Comparison of ENCODE assay signal across 9 cellular contexts in the genomic region with DNA sequence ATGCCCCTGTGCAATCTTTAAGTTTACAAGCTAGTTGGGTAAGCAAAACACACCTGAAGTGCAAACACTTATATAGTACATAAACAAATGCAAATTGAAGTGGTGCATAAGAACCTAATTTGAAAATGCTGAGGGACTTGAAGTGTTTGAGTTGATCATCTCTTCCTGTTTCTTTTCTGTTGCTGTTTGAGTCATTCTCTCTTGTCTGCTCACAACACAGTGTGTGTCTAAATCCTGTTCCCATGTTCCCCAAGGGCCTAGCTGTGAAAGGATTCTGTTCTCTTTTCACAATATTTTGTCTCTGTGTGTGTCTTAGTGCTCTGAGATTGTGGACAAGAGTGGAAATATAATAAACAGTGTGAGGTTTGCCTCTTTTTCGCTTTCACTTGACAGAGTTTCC. TPM values are rescaled to one million over a fixed set of nuclear protein-coding genes. Genes with fewer than 3 reads are reported as not detected.
DNase-seq lines count a peak whose midpoint lies in the region; ATAC-seq and TF ChIP-seq lines count a peak whose summit lies in the region.
"Had no signal": no experiment of that assay in that cellular context is flagged by ENCODE, and none has a peak within 500 bp of the region (broad histone marks: within the 10 kb centered on the region; RNA-seq: fewer than 3 reads in every experiment).

No MANE protein-coding gene starts in this region.

- H3K18ac ChIP-seq in trophoblast cell (ENCODE audit: low read length): no peak overlapping the region

- no peaks in the 10 kb centered on the region for H3K27me3 ChIP-seq in trophoblast cell (ENCODE audit: insufficient read depth, low read length)

- H2BK5ac ChIP-seq in trophoblast cell (ENCODE audit: low read depth, low read length, poor library complexity): no peak overlapping the region

- H2BK120ac ChIP-seq in trophoblast cell (ENCODE audit: insufficient read depth, low read length, poor library complexity): no peak overlapping the region

- H3K27ac ChIP-seq in trophoblast cell (ENCODE audit: low read depth, low read length): no peak overlapping the region

- H3K4me3 ChIP-seq in choroid plexus epithelial cell (ENCODE audit: low read depth, low read length) (no peak overlapping the region), trophoblast cell (ENCODE audit: low read depth, low read length) (no peak overlapping the region)

- peaks cover 37% of the 10 kb centered on the region for H3K36me3 Mint-ChIP-seq in activated T-helper 1 cell treated with anti-CD3 and anti-CD28 coated beads, Interleukin-12 subunit alpha, Interleukin-12 subunit beta, Interleukin-2, Interleukin-4 antibody, amounts not matched to agents 30 ng/mL and 10 ng/mL and 1 ng/mL, durations not matched to agents 14 hours and 24 hours and 36 hours (ENCODE audit: low read depth)

- H4K91ac ChIP-seq in trophoblast cell (ENCODE audit: low read depth, low read length): no peak overlapping the region

- no peak overlapping the region for H3K27ac Mint-ChIP-seq in activated T-helper 1 cell treated with anti-CD3 and anti-CD28 coated beads, Interleukin-12 subunit alpha, Interleukin-12 subunit beta, Interleukin-2, Interleukin-4 antibody, amounts not matched to agents 30 ng/mL and 10 ng/mL and 1 ng/mL, durations not matched to agents 14 hours and 24 hours and 36 hours

- DNase-seq in DMS53 (lab: John Stamatoyannopoulos, UW): peak; percentile 70
- peak; percentile 33 for DNase-seq in choroid plexus epithelial cell (ENCODE audit: low read depth)
- DNase-seq in trophoblast cell: no peak
- DNase-seq in cerebellar cortex (ENCODE audit: low spot score): no peak
- no peak for DNase-seq in activated T-helper 1 cell treated with anti-CD3 and anti-CD28 coated beads, Interleukin-12 subunit alpha, Interleukin-12 subunit beta, Interleukin-2, Interleukin-4 antibody, amounts not matched to agents 30 ng/mL and 10 ng/mL and 1 ng/mL, durations not matched to agents 14 hours and 24 hours and 36 hours (ENCODE audit: low spot score)
- no peak for DNase-seq in central memory CD4-positive, alpha-beta T cell

- H3K9ac ChIP-seq in trophoblast cell (ENCODE audit: low read length): no peak overlapping the region

- peaks cover 2% of the 10 kb centered on the region for H3K79me1 ChIP-seq in trophoblast cell (ENCODE audit: low read length)

- H3K9me3 ChIP-seq in trophoblast cell (ENCODE audit: insufficient read depth, low read depth, low read length): no peaks in the 10 kb centered on the region

- H3K36me3 ChIP-seq in trophoblast cell (ENCODE audit: control insufficient read depth in 1 of 2, insufficient read depth in 2 of 2, low read length in 2 of 2): peaks cover 0 to 3% of the 10 kb centered on the region in 2 experiments

- H3K27me3 Mint-ChIP-seq in activated T-helper 1 cell treated with anti-CD3 and anti-CD28 coated beads, Interleukin-12 subunit alpha, Interleukin-12 subunit beta, Interleukin-2, Interleukin-4 antibody, amounts not matched to agents 30 ng/mL and 10 ng/mL and 1 ng/mL, durations not matched to agents 14 hours and 24 hours and 36 hours (ENCODE audit: insufficient read depth): no peaks in the 10 kb centered on the region

- no peaks in the 10 kb centered on the region for H3K79me2 ChIP-seq in trophoblast cell (ENCODE audit: control insufficient read depth, insufficient read depth, low read length, poor library complexity)

- no peak overlapping the region for H2AK5ac ChIP-seq in trophoblast cell (ENCODE audit: low read length)

- H3K4me1 ChIP-seq in trophoblast cell (ENCODE audit: control insufficient read depth in 1 of 2, insufficient read depth in 2 of 2, low read length in 2 of 2): no peaks in the 10 kb centered on the region

- H2AFZ ChIP-seq in trophoblast cell (ENCODE audit: insufficient read depth, low read length, poor library complexity): no peak overlapping the region

- H3K4ac ChIP-seq in trophoblast cell (ENCODE audit: low read depth, low read length): no peak overlapping the region

- no peak overlapping the region for H2BK12ac ChIP-seq in trophoblast cell (ENCODE audit: low read length)

- H3K23ac ChIP-seq in trophoblast cell (ENCODE audit: low read length): no peak overlapping the region

- no peak for TF ChIP-seq CTCF in choroid plexus epithelial cell (conservative IDR thresholded peaks at IDR 0.05; ENCODE audit: low read depth, low read length)

- no CpG with 5 or more reads among the region's 1 CpG for WGBS in trophoblast cell (ENCODE audit: extremely low coverage, insufficient coverage, insufficient read length)

- no peak overlapping the region for H4K12ac ChIP-seq in trophoblast cell (ENCODE audit: low read depth, low read length)

- H3K4me2 ChIP-seq in trophoblast cell (ENCODE audit: low read length): no peak overlapping the region

- peak; percentile 58 for ATAC-seq in GM19438 (IDR thresholded peaks at IDR 0.05; ENCODE audit: low read depth, unreplicated experiment)
- ATAC-seq in HG03159 (IDR thresholded peaks at IDR 0.05; ENCODE audit: unreplicated experiment): peak; percentile 59

- no peak overlapping the region for H4K8ac ChIP-seq in trophoblast cell (ENCODE audit: low read depth, low read length)

- peaks cover 22% of the 10 kb centered on the region for H3K4me1 Mint-ChIP-seq in activated T-helper 1 cell treated with anti-CD3 and anti-CD28 coated beads, Interleukin-12 subunit alpha, Interleukin-12 subunit beta, Interleukin-2, Interleukin-4 antibody, amounts not matched to agents 30 ng/mL and 10 ng/mL and 1 ng/mL, durations not matched to agents 14 hours and 24 hours and 36 hours (ENCODE audit: low read depth)

- no peaks in the 10 kb centered on the region for H3K9me3 Mint-ChIP-seq in activated T-helper 1 cell treated with anti-CD3 and anti-CD28 coated beads, Interleukin-12 subunit alpha, Interleukin-12 subunit beta, Interleukin-2, Interleukin-4 antibody, amounts not matched to agents 30 ng/mL and 10 ng/mL and 1 ng/mL, durations not matched to agents 14 hours and 24 hours and 36 hours

- intact Hi-C loops in activated T-helper 1 cell treated with anti-CD3 and anti-CD28 coated beads, Interleukin-12 subunit alpha, Interleukin-12 subunit beta, Interleukin-2, Interleukin-4 antibody, amounts not matched to agents 30 ng/mL and 10 ng/mL and 1 ng/mL, durations not matched to agents 14 hours and 24 hours and 36 hours (cut with micrococcal nuclease): loop anchor here (1.0 to 10.0 kb wide), 7 partner anchors 19 to 1425 kb away; a partner anchor contains a TSS

- H3K4me3 Mint-ChIP-seq in activated T-helper 1 cell treated with anti-CD3 and anti-CD28 coated beads, Interleukin-12 subunit alpha, Interleukin-12 subunit beta, Interleukin-2, Interleukin-4 antibody, amounts not matched to agents 30 ng/mL and 10 ng/mL and 1 ng/mL, durations not matched to agents 14 hours and 24 hours and 36 hours: no peak overlapping the region

- no peak overlapping the region for H3K14ac ChIP-seq in trophoblast cell (ENCODE audit: low read length)

RNA-seq across cellular contexts. Expression of a gene that starts 6.1 kb away (rescaled TPM):
- 0.46 and 0.49 TPM in 2 replicates for polyA plus RNA-seq in trophoblast cell (2013)
- total RNA-seq in activated T-helper 1 cell treated with anti-CD3 and anti-CD28 coated beads, Interleukin-12 subunit alpha, Interleukin-12 subunit beta, Interleukin-2, Interleukin-4 antibody, amounts not matched to agents 30 ng/mL and 10 ng/mL and 1 ng/mL, durations not matched to agents 14 hours and 24 hours and 36 hours: 79.1 and 79.7 TPM in 2 replicates
- total RNA-seq: glomerular endothelial cell had no signal

RNA-seq across cellular contexts. Expression of a gene that starts 47.1 kb away (rescaled TPM):
- polyA plus RNA-seq in trophoblast cell (2013): 7.3 and 7.8 TPM in 2 replicates
- 812 and 827 TPM in 2 replicates for total RNA-seq in activated T-helper 1 cell treated with anti-CD3 and anti-CD28 coated beads, Interleukin-12 subunit alpha, Interleukin-12 subunit beta, Interleukin-2, Interleukin-4 antibody, amounts not matched to agents 30 ng/mL and 10 ng/mL and 1 ng/mL, durations not matched to agents 14 hours and 24 hours and 36 hours

Comparison
In these comparisons a context has a peak if more than half of its experiments do, and no peak if none do; other contexts are left out.
1. DNase-seq: peak in DMS53 (single experiment) and choroid plexus epithelial cell (single experiment); none in trophoblast cell (0 of 2), cerebellar cortex (single experiment), activated T-helper 1 cell treated with anti-CD3 and anti-CD28 coated beads, Interleukin-12 subunit alpha, Interleukin-12 subunit beta, Interleukin-2, Interleukin-4 antibody, amounts not matched to agents 30 ng/mL and 10 ng/mL and 1 ng/mL, durations not matched to agents 14 hours and 24 hours and 36 hours (single experiment) and central memory CD4-positive, alpha-beta T cell (single experiment).